Comparison of ENCODE assay signal across 12 cellular contexts in genomic region chr10:102656791-102657371, GRCh38. TPM values are rescaled to one million over a fixed set of nuclear protein-coding genes. Genes with fewer than 3 reads are reported as not detected.
DNase-seq lines count a peak whose midpoint lies in the region; ATAC-seq, FAIRE-seq and TF ChIP-seq lines count a peak whose summit lies in the region.
"Had no signal": no experiment of that assay in that cellular context is flagged by ENCODE, and none has a peak within 500 bp of the region (broad histone marks: within the 10 kb centered on the region; RNA-seq: fewer than 3 reads in every experiment).

No MANE protein-coding gene starts in this region.

- H3K4me3 ChIP-seq in BLaER1 (no peak overlapping the region), RWPE2 (ENCODE audit: severe bottlenecking) (no peak overlapping the region), kidney (ENCODE audit: low read length in 2 of 2) (no peak overlapping the region), psoas muscle (no peak overlapping the region)

- no peak for TF ChIP-seq POLR2A in GM18505 (IDR thresholded peaks at IDR 0.05; ENCODE audit: borderline replicate concordance, extremely low read depth, insufficient read depth, insufficient read length)

- in situ Hi-C loops in GM13976 (cut with MboI; ENCODE audit: low sequenced_read_pairs, unreplicated experiment): no loop called here

- H4K20me1 ChIP-seq in BLaER1: peaks cover 91% of the 10 kb centered on the region

- DNase-seq in RWPE2 (ENCODE audit: low spot score) (no peak), kidney (peak; percentile 76), psoas muscle (peak; percentile 14 to 52), hepatic stellate cell (ENCODE audit: low spot score) (no peak), GM13976 (ENCODE audit: low spot score) (no peak)
- DNase-seq in stimulated activated CD4-positive, alpha-beta T cell treated with anti-CD3 and anti-CD28 coated beads, Interleukin-12 subunit alpha, Interleukin-12 subunit beta, amount 100 ng/mL, for 4 hours: no peak
- DNase-seq: activated gamma-delta T cell treated with Interleukin-2 at 50 U/mL for 16 hours, GF-D8, NCI-H2107, NCI-H748 treated with DMSO at 0.1 percent for 48 hours had no signal

- no peak for TF ChIP-seq CTCF in RWPE2 (IDR thresholded peaks at IDR 0.05; ENCODE audit: poor library complexity, severe bottlenecking)
- TF ChIP-seq CTCF in kidney (IDR thresholded peaks at IDR 0.05; ENCODE audit: borderline replicate concordance, extremely low read depth, insufficient read depth): no peak
- no peak for TF ChIP-seq CTCF in psoas muscle (IDR thresholded peaks at IDR 0.05)
- TF ChIP-seq CTCF in GM13976 (IDR thresholded peaks at IDR 0.05; ENCODE audit: borderline replicate concordance, control extremely low read depth, extremely low read depth, insufficient read depth, missing control alignments): no peak

- WGBS in psoas muscle, 3 donors: 90 to 91% (median 90%) methylated on average over 40 to 42 of the region's 42 CpGs

- no peaks in the 10 kb centered on the region for H3K9me3 ChIP-seq in BLaER1
- no peaks in the 10 kb centered on the region for H3K9me3 ChIP-seq in RWPE2 (ENCODE audit: severe bottlenecking)
- no peaks in the 10 kb centered on the region for H3K9me3 ChIP-seq in kidney (ENCODE audit: control insufficient read depth in 1 of 2, low read length in 2 of 2)
- H3K9me3 ChIP-seq in psoas muscle: no peaks in the 10 kb centered on the region

- peaks cover 73% of the 10 kb centered on the region for H3K4me1 ChIP-seq in BLaER1
- H3K4me1 ChIP-seq in RWPE2 (ENCODE audit: insufficient read depth, poor library complexity, severe bottlenecking): peaks cover 10% of the 10 kb centered on the region
- peaks cover 23 to 41% of the 10 kb centered on the region in 2 donors for H3K4me1 ChIP-seq in kidney (ENCODE audit: control insufficient read depth in 1 of 2, insufficient read depth in 1 of 2, low read depth in 1 of 2, low read length in 2 of 2)
- peaks cover 10% of the 10 kb centered on the region for H3K4me1 ChIP-seq in psoas muscle

- H3K27ac ChIP-seq in BLaER1: no peak overlapping the region
- peak overlapping the region; percentile 39 for H3K27ac ChIP-seq in RWPE2 (ENCODE audit: poor library complexity, severe bottlenecking)
- peak overlapping the region; percentile 63 to 79 for H3K27ac ChIP-seq in kidney (ENCODE audit: low read depth in 2 of 2, low read length in 2 of 2)
- H3K27ac ChIP-seq in psoas muscle: no peak overlapping the region

- H3K9ac ChIP-seq in BLaER1: no peak overlapping the region; the same call in 1 of the 2 replicates
- H3K9ac ChIP-seq in kidney (ENCODE audit: low read length in 2 of 2): no peak overlapping the region

- H3K36me3 ChIP-seq in BLaER1 (peaks cover 76% of the 10 kb centered on the region), RWPE2 (ENCODE audit: low read depth) (peaks cover 54% of the 10 kb centered on the region), kidney (ENCODE audit: control insufficient read depth in 1 of 2, insufficient read depth in 2 of 2, low read length in 2 of 2) (peaks cover 21 to 48% of the 10 kb centered on the region in 2 donors), psoas muscle (ENCODE audit: insufficient read depth in 1 of 2, low read depth in 1 of 2) (peaks cover 0 to 67% of the 10 kb centered on the region in 2 donors)

- intact Hi-C loops in kidney (cut with DNase I) (no loop called here), psoas muscle (cut with DNase I) (no loop called here)

- no peak for FAIRE-seq in kidney (lab: Jason Lieb, UNC)

- no peaks in the 10 kb centered on the region for H3K27me3 ChIP-seq in BLaER1
- H3K27me3 ChIP-seq in RWPE2 (ENCODE audit: insufficient read depth, poor library complexity, severe bottlenecking): no peaks in the 10 kb centered on the region
- no peaks in the 10 kb centered on the region for H3K27me3 ChIP-seq in psoas muscle (ENCODE audit: insufficient read depth in 3 of 3, low read length in 2 of 3)

- H3K4me2 ChIP-seq in BLaER1: peak overlapping the region; percentile 52; the same call in 1 of the 2 replicates

- ATAC-seq in RWPE2 (ENCODE audit: low read depth) (no peak), psoas muscle (no peak), GM18505 (IDR thresholded peaks at IDR 0.05; ENCODE audit: unreplicated experiment) (no peak)

RNA-seq across cellular contexts. Expression of gene TRIM8, which starts 12.6 kb away (rescaled TPM):
- total RNA-seq in kidney (198 TPM), psoas muscle (100 to 1,000 TPM in 3 of 4 donors, 10 to 100 TPM in 1; 97.2 to 166 (median 111) TPM)
- polyA plus RNA-seq in kidney (ENCODE audit: insufficient read depth, low read depth, low replicate concordance) (160 TPM), psoas muscle (10 to 100 TPM; 57.6 to 72.4 (median 72.3) TPM)

RNA-seq across cellular contexts. Expression of gene ARL3, which starts 57.3 kb away (rescaled TPM):
- total RNA-seq in kidney: 16.3 TPM
- polyA plus RNA-seq in kidney (ENCODE audit: insufficient read depth, low read depth, low replicate concordance): 28.8 TPM
- 1 to 10 TPM; 2.8 to 5.3 (median 3.3) TPM for total RNA-seq in psoas muscle
- 1 to 10 TPM; 3.4 to 6.5 (median 4.9) TPM for polyA plus RNA-seq in psoas muscle

RNA-seq across cellular contexts. Expression of gene SFXN2, which starts 57.6 kb away (rescaled TPM):
- total RNA-seq in kidney: 17.3 TPM
- polyA plus RNA-seq in kidney (ENCODE audit: insufficient read depth, low read depth, low replicate concordance): 72.1 TPM
- total RNA-seq in psoas muscle: 1 to 10 TPM; 1.2 to 3.2 (median 2.0) TPM
- 1 to 10 TPM in 2 of 3 donors, under 1 TPM in 1; 0.45 to 1.7 (median 1.5) TPM for polyA plus RNA-seq in psoas muscle

Comparison
In these comparisons a context has a peak if more than half of its experiments do, and no peak if none do; other contexts are left out.
1. H3K27ac ChIP-seq: peak in RWPE2 (single experiment) and kidney (2 of 2); none in BLaER1 (single experiment) and psoas muscle (single experiment).
2. DNase-seq: peak in kidney (single experiment) and psoas muscle (2 of 2); none in RWPE2 (single experiment), hepatic stellate cell (single experiment), GM13976 (single experiment) and stimulated activated CD4-positive, alpha-beta T cell treated with anti-CD3 and anti-CD28 coated beads, Interleukin-12 subunit alpha, Interleukin-12 subunit beta, amount 100 ng/mL, for 4 hours (single experiment).